1 cellular context compared by ENCODE assay signal in the genomic region with DNA sequence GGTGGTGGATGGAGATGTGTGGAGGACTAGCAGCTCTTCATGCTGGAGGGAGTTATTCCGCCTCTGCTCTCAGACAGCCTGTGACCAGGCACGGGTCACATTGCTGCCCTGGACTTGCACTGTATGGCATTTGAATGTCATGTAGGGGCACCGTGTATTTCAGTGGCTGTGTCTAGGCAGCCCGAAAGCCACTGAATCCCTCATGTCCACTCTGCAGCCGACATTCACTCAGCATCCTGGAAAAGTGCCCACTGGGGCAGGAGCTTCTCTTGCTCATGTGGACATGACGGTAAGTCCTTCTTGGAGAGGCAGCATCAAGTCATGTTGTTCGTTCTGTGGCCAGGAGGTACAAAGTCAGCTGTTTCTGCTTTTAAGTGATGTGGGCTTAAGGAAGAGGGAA.
TF ChIP-seq lines count a peak whose summit lies in the region.

No MANE protein-coding gene starts in this region.

TF ChIP-seq in GM23338, 12 proteins besides CTCF, POLR2A, EP300 and RAD21 (continued from another document):
- TF ChIP-seq EZH2phosphoT487 (IDR thresholded peaks at IDR 0.05; ENCODE audit: unreplicated experiment) (no peak), POLR2AphosphoS5 (IDR thresholded peaks at IDR 0.05; ENCODE audit: low read depth) (no peak), STAT1 (IDR thresholded peaks at IDR 0.05; ENCODE audit: unreplicated experiment) (no peak), EZH2 (IDR thresholded peaks at IDR 0.05; ENCODE audit: low read depth, unreplicated experiment) (no peak), JUNB (IDR thresholded peaks at IDR 0.05; ENCODE audit: unreplicated experiment) (no peak), NANOG (IDR thresholded peaks at IDR 0.05; ENCODE audit: borderline replicate concordance) (no peak)
- TF ChIP-seq, protein P1, sequence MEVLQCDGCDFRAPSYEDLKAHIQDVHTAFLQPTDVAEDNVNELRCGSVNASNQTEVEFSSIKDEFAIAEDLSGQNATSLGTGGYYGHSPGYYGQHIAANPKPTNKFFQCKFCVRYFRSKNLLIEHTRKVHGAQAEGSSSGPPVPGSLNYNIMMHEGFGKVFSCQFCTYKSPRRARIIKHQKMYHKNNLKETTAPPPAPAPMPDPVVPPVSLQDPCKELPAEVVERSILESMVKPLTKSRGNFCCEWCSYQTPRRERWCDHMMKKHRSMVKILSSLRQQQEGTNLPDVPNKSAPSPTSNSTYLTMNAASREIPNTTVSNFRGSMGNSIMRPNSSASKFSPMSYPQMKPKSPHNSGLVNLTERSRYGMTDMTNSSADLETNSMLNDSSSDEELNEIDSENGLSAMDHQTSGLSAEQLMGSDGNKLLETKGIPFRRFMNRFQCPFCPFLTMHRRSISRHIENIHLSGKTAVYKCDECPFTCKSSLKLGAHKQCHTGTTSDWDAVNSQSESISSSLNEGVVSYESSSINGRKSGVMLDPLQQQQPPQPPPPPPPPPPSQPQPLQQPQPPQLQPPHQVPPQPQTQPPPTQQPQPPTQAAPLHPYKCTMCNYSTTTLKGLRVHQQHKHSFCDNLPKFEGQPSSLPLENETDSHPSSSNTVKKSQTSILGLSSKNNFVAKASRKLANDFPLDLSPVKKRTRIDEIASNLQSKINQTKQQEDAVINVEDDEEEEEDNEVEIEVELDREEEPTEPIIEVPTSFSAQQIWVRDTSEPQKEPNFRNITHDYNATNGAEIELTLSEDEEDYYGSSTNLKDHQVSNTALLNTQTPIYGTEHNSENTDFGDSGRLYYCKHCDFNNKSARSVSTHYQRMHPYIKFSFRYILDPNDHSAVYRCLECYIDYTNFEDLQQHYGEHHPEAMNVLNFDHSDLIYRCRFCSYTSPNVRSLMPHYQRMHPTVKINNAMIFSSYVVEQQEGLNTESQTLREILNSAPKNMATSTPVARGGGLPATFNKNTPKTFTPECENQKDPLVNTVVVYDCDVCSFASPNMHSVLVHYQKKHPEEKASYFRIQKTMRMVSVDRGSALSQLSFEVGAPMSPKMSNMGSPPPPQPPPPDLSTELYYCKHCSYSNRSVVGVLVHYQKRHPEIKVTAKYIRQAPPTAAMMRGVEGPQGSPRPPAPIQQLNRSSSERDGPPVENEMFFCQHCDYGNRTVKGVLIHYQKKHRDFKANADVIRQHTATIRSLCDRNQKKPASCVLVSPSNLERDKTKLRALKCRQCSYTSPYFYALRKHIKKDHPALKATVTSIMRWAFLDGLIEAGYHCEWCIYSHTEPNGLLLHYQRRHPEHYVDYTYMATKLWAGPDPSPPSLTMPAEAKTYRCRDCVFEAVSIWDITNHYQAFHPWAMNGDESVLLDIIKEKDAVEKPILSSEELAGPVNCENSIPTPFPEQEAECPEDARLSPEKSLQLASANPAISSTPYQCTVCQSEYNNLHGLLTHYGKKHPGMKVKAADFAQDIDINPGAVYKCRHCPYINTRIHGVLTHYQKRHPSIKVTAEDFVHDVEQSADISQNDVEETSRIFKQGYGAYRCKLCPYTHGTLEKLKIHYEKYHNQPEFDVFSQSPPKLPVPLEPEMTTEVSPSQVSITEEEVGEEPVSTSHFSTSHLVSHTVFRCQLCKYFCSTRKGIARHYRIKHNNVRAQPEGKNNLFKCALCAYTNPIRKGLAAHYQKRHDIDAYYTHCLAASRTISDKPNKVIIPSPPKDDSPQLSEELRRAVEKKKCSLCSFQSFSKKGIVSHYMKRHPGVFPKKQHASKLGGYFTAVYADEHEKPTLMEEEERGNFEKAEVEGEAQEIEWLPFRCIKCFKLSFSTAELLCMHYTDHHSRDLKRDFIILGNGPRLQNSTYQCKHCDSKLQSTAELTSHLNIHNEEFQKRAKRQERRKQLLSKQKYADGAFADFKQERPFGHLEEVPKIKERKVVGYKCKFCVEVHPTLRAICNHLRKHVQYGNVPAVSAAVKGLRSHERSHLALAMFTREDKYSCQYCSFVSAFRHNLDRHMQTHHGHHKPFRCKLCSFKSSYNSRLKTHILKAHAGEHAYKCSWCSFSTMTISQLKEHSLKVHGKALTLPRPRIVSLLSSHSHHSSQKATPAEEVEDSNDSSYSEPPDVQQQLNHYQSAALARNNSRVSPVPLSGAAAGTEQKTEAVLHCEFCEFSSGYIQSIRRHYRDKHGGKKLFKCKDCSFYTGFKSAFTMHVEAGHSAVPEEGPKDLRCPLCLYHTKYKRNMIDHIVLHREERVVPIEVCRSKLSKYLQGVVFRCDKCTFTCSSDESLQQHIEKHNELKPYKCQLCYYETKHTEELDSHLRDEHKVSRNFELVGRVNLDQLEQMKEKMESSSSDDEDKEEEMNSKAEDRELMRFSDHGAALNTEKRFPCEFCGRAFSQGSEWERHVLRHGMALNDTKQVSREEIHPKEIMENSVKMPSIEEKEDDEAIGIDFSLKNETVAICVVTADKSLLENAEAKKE (CRISPR knock-in tag; IDR thresholded peaks at IDR 0.05), result no peak
